ENCODE assay signal across 25 cellular contexts in the genomic region with DNA sequence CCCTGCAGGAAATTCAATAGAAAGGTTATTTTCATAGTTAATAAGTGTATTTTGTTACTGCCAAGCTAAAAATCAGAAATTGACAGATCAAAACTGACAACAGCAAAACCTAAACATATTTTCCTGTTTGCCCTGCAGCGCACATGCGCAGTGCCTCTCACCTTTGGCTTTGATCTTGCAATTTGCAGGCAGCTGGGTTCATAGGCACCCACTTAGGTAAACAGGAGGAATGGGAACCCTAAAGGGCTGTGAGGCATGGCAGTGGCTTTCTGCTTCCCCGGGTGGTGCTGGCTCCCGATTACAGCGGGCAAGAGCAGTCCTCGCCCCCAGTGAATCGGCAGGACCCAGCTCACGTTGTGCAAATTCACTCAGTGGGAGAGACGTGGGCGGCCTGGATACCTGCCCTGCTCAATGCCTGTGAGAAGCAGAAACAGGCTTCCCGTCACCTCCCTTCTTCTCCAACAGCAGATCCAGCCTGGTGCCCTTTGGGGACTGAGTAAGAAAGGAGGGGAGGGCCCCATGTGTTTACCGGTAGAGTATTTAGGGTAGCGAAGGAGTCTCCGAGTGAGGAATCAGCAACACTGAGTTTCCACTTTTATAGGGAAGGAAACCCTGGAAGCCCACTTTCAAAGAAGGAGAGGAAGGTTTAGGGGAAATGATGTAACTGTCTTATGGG. TPM values are rescaled to one million over a fixed set of nuclear protein-coding genes. Genes with fewer than 3 reads are reported as not detected.
"Had no signal": no experiment of that assay in that cellular context is flagged by ENCODE, and none has a peak within 500 bp of the region (broad histone marks: within the 10 kb centered on the region; RNA-seq: fewer than 3 reads in every experiment).

No MANE protein-coding gene starts in this region.

- DNase-seq: KG1, MG63, NCI-H1092 treated with DMSO at 0.1 percent for 48 hours, NCI-H1417, NCI-H1436 treated with DMSO at 0.1 percent for 48 hours, NCI-H1694, NCI-H1930, NCI-H2081, NCI-H2107, NCI-H2171, NCI-H226, NCI-H446, NCI-H510A, NCI-H524 treated with DMSO at 0.1 percent for 48 hours, NCI-H69, NCI-H774, Right ventricle myocardium superior, RPMI8226, SIG-M5, SW 1271, T-cell had no signal

- H3K36me3 ChIP-seq: MG63, SJSA1 had no signal

- H3K4me3 ChIP-seq: MG63, SJSA1, SK-N-MC had no signal

- H3K36me3 Mint-ChIP-seq: T-cell had no signal

- H3K4me1 ChIP-seq: SJSA1 had no signal

- H3K4me3 Mint-ChIP-seq: T-cell had no signal

- FAIRE-seq: RCC 7860 had no signal

- ATAC-seq: T-cell had no signal

- H3K27ac Mint-ChIP-seq: T-cell had no signal

- H3K27ac ChIP-seq: SJSA1, SK-N-MC had no signal

- H3K9me3 ChIP-seq: SJSA1 had no signal

- H3K9me3 Mint-ChIP-seq: T-cell had no signal

- H3K27me3 ChIP-seq: MG63, SJSA1 had no signal

RNA-seq across cellular contexts. Expression of a gene that starts 25.7 kb away (rescaled TPM):
- total RNA-seq: HT1080, Right ventricle myocardium superior, SJSA1, T-cell had no signal
